1 cellular context compared by ENCODE assay signal in the genomic region with DNA sequence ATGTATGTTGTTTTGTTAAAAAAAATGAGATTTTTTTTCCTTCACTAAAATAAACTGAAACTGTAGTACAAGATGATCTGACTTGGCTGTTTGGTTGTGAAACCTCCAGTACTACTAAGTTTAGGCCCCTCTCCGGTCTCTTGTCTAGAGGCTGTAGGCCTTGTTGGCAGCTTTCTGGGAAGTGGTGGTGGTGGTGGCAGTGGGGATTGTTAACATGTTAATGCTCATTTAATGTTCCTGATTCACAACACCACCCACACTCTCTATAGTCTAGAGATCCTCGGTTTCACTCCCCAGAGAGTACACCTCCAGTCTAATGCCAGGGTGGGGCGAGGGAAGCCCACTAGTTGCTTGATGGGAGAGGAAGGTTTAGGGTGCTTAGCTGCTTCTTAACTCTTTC.
A peak's percentile ranks its signal among the peaks of the same experiment; 100 is the strongest.
TF ChIP-seq lines count a peak whose summit lies in the region.

No MANE protein-coding gene starts in this region.

TF ChIP-seq in GM12878, 131 proteins besides CTCF, POLR2A, EP300 and RAD21:
- no peak for TF ChIP-seq SRF (IDR thresholded peaks at IDR 0.05; ENCODE audit: low read depth in 2 of 2, low read length in 2 of 2)
- peak; percentile 38; the same call in 1 of the 2 replicates for TF ChIP-seq IKZF1 (conservative IDR thresholded peaks at IDR 0.05)
- TF ChIP-seq SIN3A (IDR thresholded peaks at IDR 0.05; ENCODE audit: low read depth, low read length) = peak; percentile 35; the same call in 1 of the 2 replicates
- TF ChIP-seq MEF2B (IDR thresholded peaks at IDR 0.05; ENCODE audit: partially characterized antibody, poor library complexity, severe bottlenecking) = peak; percentile 83
- peak; percentile 26; the same call in 1 of the 2 replicates for TF ChIP-seq EED (IDR thresholded peaks at IDR 0.05; ENCODE audit: low read depth)
- 0 out of 2 replicates have a peak, but pooled peaks have one; percentile 44 for TF ChIP-seq GATAD2B (conservative IDR thresholded peaks at IDR 0.05; ENCODE audit: low read depth)
- TF ChIP-seq NBN (IDR thresholded peaks at IDR 0.05) = 0 out of 2 replicates have a peak, but pooled peaks have one; percentile 16
- TF ChIP-seq IKZF2 (IDR thresholded peaks at IDR 0.05) = peak in 1 of 2 experiments; percentile 22; a peak in 1 of 4 replicates
- TF ChIP-seq TCF12 (IDR thresholded peaks at IDR 0.05; ENCODE audit: low read depth, low read length) = no peak
